Comparison of ENCODE assay signal across 19 cellular contexts in genomic region chr4:141391771-141392170, GRCh38.
A peak's percentile ranks its signal among the peaks of the same experiment; 100 is the strongest.
DNase-seq lines count a peak whose midpoint lies in the region; ATAC-seq, FAIRE-seq and TF ChIP-seq lines count a peak whose summit lies in the region.
"Had no signal": no experiment of that assay in that cellular context is flagged by ENCODE, and none has a peak within 500 bp of the region (broad histone marks: within the 10 kb centered on the region; RNA-seq: fewer than 3 reads in every experiment).

No MANE protein-coding gene starts in this region.

- no peak for FAIRE-seq in bronchial epithelial cell (lab: Jason Lieb, UNC)

- CTCF ChIA-PET in SK-N-SH (lab: Yijun Ruan, JAX) = no interaction called here
- CTCF ChIA-PET in activated CD4-positive, alpha-beta memory T cell treated with anti-CD3 and anti-CD28 coated beads, Interleukin-2, amount 10 ng/mL, durations not matched to agents 7 days and 5 days (lab: Charles Lee) = no interaction called here

- no peak overlapping the region for H2AFZ ChIP-seq in SK-N-SH (ENCODE audit: low read depth)
- H2AFZ ChIP-seq: neural progenitor cell had no signal

- DNase-seq in SK-N-SH = no peak
- peak; percentile 32 for DNase-seq in NCI-H510A treated with DMSO at 0.1 percent for 48 hours (lab: John Stamatoyannopoulos, UW)
- peak; percentile 33 for DNase-seq in bronchial epithelial cell (ENCODE audit: low read depth)
- DNase-seq in activated T-cell treated with anti-CD3 and anti-CD28 coated beads, Interleukin-2, amount 50 U/mL, for 4 hours = no peak
- DNase-seq in stimulated activated naive CD4-positive, alpha-beta T cell (lab: John Stamatoyannopoulos, UW) = no peak
- no peak for DNase-seq in coronary artery (ENCODE audit: low spot score)
- DNase-seq in activated CD4-positive, alpha-beta memory T cell treated with anti-CD3 and anti-CD28 coated beads, Interleukin-2, amount 10 ng/mL, durations not matched to agents 7 days and 5 days = no peak
- DNase-seq: activated naive CD4-positive, alpha-beta T cell treated with anti-CD3 and anti-CD28 coated beads for 36 hours; activated T-cell treated with anti-CD3 and anti-CD28 coated beads for 4 hours; CD4-positive, CD25-positive, alpha-beta regulatory T cell; Karpas-422; NCI-H1694 treated with DMSO at 0.1 percent for 48 hours; T1000; upper lobe of left lung had no signal

- TF ChIP-seq CTCF in SK-N-SH (IDR thresholded peaks at IDR 0.05) (no peak), bronchial epithelial cell (IDR thresholded peaks at IDR 0.05; ENCODE audit: insufficient read depth, low read length, severe bottlenecking) (no peak), coronary artery (IDR thresholded peaks at IDR 0.05) (no peak)

- no peaks in the 10 kb centered on the region; a peak in 1 of 4 replicates for H3K4me1 ChIP-seq in SK-N-SH (ENCODE audit: control insufficient read depth in 1 of 2, insufficient read depth in 2 of 2, low read depth in 1 of 2, low read length in 1 of 2)
- H3K4me1 ChIP-seq: neural progenitor cell, right atrium auricular region had no signal

- H3K9me3 Mint-ChIP-seq in activated T-cell treated with anti-CD3 and anti-CD28 coated beads, Interleukin-2, amount 50 U/mL, for 4 hours = no peaks in the 10 kb centered on the region
- H3K9me3 Mint-ChIP-seq in activated CD4-positive, alpha-beta memory T cell treated with anti-CD3 and anti-CD28 coated beads, Interleukin-2, amount 10 ng/mL, durations not matched to agents 7 days and 5 days = no peaks in the 10 kb centered on the region
- H3K9me3 Mint-ChIP-seq: activated naive CD4-positive, alpha-beta T cell treated with anti-CD3 and anti-CD28 coated beads for 36 hours; dendritic cell treated with granulocyte-macrophage colony-stimulating factor and Interleukin-4, amounts not matched to agents 40 ng/mL and 50 ng/mL, for 4 days; neural progenitor cell; stimulated activated naive CD8-positive, alpha-beta T cell treated with anti-CD3 and anti-CD28 coated beads, Interleukin-15, Interleukin-2, amounts not matched to agents 100 ng/mL and 50 ng/mL, for 24 hours had no signal

- no peak overlapping the region for H3K4me3 ChIP-seq in SK-N-SH (ENCODE audit: low read depth in 2 of 2, low read length in 1 of 2)
- H3K4me3 ChIP-seq in bronchial epithelial cell (ENCODE audit: low read depth, low read length) = no peak overlapping the region
- no peak overlapping the region for H3K4me3 ChIP-seq in coronary artery
- H3K4me3 ChIP-seq: neural progenitor cell, right atrium auricular region, upper lobe of left lung had no signal

- no peaks in the 10 kb centered on the region for H3K4me1 Mint-ChIP-seq in activated T-cell treated with anti-CD3 and anti-CD28 coated beads, Interleukin-2, amount 50 U/mL, for 4 hours (ENCODE audit: low read depth)
- H3K4me1 Mint-ChIP-seq in activated CD4-positive, alpha-beta memory T cell treated with anti-CD3 and anti-CD28 coated beads, Interleukin-2, amount 10 ng/mL, durations not matched to agents 7 days and 5 days = no peaks in the 10 kb centered on the region
- H3K4me1 Mint-ChIP-seq: CD4-positive, CD25-positive, alpha-beta regulatory T cell; neural progenitor cell had no signal

- H3K36me3 ChIP-seq in SK-N-SH (replicated peaks in 1 of 2; ENCODE audit: control insufficient read depth in 1 of 2, insufficient read depth in 2 of 2, low read length in 1 of 2) (no peaks in the 10 kb centered on the region), bronchial epithelial cell (ENCODE audit: control insufficient read depth, insufficient read depth, low read length) (no peaks in the 10 kb centered on the region)
- H3K36me3 ChIP-seq: neural progenitor cell, right atrium auricular region, upper lobe of left lung had no signal

- H3K27me3 Mint-ChIP-seq in activated T-cell treated with anti-CD3 and anti-CD28 coated beads, Interleukin-2, amount 50 U/mL, for 4 hours (ENCODE audit: low read depth) = no peaks in the 10 kb centered on the region
- peaks cover 2% of the 10 kb centered on the region for H3K27me3 Mint-ChIP-seq in activated CD4-positive, alpha-beta memory T cell treated with anti-CD3 and anti-CD28 coated beads, Interleukin-2, amount 10 ng/mL, durations not matched to agents 7 days and 5 days

- no peaks in the 10 kb centered on the region for H3F3A ChIP-seq in SK-N-SH (replicated peaks; ENCODE audit: insufficient read depth)

- no peaks in the 10 kb centered on the region for H3K9me2 ChIP-seq in SK-N-SH

- H3K27ac ChIP-seq in SK-N-SH (ENCODE audit: low read depth in 2 of 2, low read length in 1 of 2) = no peak overlapping the region
- H3K27ac ChIP-seq in coronary artery = no peak overlapping the region
- H3K27ac ChIP-seq: neural progenitor cell, right atrium auricular region, upper lobe of left lung had no signal

- no peaks in the 10 kb centered on the region for H4K20me1 ChIP-seq in SK-N-SH (ENCODE audit: insufficient read depth)

- TF ChIP-seq EP300 in SK-N-SH (IDR thresholded peaks at IDR 0.05; ENCODE audit: borderline replicate concordance in 1 of 2, low read depth in 1 of 2, low read length in 1 of 2) = no peak

- H3K9ac ChIP-seq in SK-N-SH = no peak overlapping the region
- H3K9ac ChIP-seq: neural progenitor cell had no signal

- ATAC-seq in SK-N-SH treated with all-trans-retinoic acid at 6 μM for 48 hours = no peak
- no peak for ATAC-seq in activated T-cell treated with anti-CD3 and anti-CD28 coated beads, Interleukin-2, amount 50 U/mL, for 4 hours

- no peaks in the 10 kb centered on the region for H3K79me2 ChIP-seq in SK-N-SH (ENCODE audit: insufficient read depth)

- TF ChIP-seq RAD21 in SK-N-SH (IDR thresholded peaks at IDR 0.05; ENCODE audit: low read length) = no peak

- no peak overlapping the region for H3K4me3 Mint-ChIP-seq in activated T-cell treated with anti-CD3 and anti-CD28 coated beads, Interleukin-2, amount 50 U/mL, for 4 hours
- no peak overlapping the region for H3K4me3 Mint-ChIP-seq in activated CD4-positive, alpha-beta memory T cell treated with anti-CD3 and anti-CD28 coated beads, Interleukin-2, amount 10 ng/mL, durations not matched to agents 7 days and 5 days
- H3K4me3 Mint-ChIP-seq: activated naive CD4-positive, alpha-beta T cell treated with anti-CD3 and anti-CD28 coated beads for 36 hours; CD4-positive, CD25-positive, alpha-beta regulatory T cell; dendritic cell treated with granulocyte-macrophage colony-stimulating factor and Interleukin-4, amounts not matched to agents 40 ng/mL and 50 ng/mL, for 4 days; neural progenitor cell; stimulated activated naive CD8-positive, alpha-beta T cell treated with anti-CD3 and anti-CD28 coated beads, Interleukin-15, Interleukin-2, amounts not matched to agents 100 ng/mL and 50 ng/mL, for 24 hours had no signal

- POLR2A ChIA-PET in SK-N-SH (lab: Yijun Ruan, JAX) = no interaction called here
- POLR2A ChIA-PET in activated CD4-positive, alpha-beta memory T cell treated with anti-CD3 and anti-CD28 coated beads, Interleukin-2, amount 10 ng/mL, durations not matched to agents 7 days and 5 days (lab: Charles Lee) = no interaction called here

- H3K9me3 ChIP-seq in SK-N-SH = no peaks in the 10 kb centered on the region
- H3K9me3 ChIP-seq: right atrium auricular region, upper lobe of left lung had no signal

- H3K27ac Mint-ChIP-seq in activated CD4-positive, alpha-beta memory T cell treated with anti-CD3 and anti-CD28 coated beads, Interleukin-2, amount 10 ng/mL, durations not matched to agents 7 days and 5 days = no peak overlapping the region
- H3K27ac Mint-ChIP-seq: activated naive CD4-positive, alpha-beta T cell treated with anti-CD3 and anti-CD28 coated beads for 36 hours; CD4-positive, CD25-positive, alpha-beta regulatory T cell; dendritic cell treated with granulocyte-macrophage colony-stimulating factor and Interleukin-4, amounts not matched to agents 40 ng/mL and 50 ng/mL, for 4 days; neural progenitor cell; stimulated activated naive CD8-positive, alpha-beta T cell treated with anti-CD3 and anti-CD28 coated beads, Interleukin-15, Interleukin-2, amounts not matched to agents 100 ng/mL and 50 ng/mL, for 24 hours had no signal

- H3K36me3 Mint-ChIP-seq in activated T-cell treated with anti-CD3 and anti-CD28 coated beads, Interleukin-2, amount 50 U/mL, for 4 hours (ENCODE audit: insufficient read depth) = no peaks in the 10 kb centered on the region
- no peaks in the 10 kb centered on the region for H3K36me3 Mint-ChIP-seq in activated CD4-positive, alpha-beta memory T cell treated with anti-CD3 and anti-CD28 coated beads, Interleukin-2, amount 10 ng/mL, durations not matched to agents 7 days and 5 days (ENCODE audit: low read depth)
- H3K36me3 Mint-ChIP-seq: CD4-positive, CD25-positive, alpha-beta regulatory T cell; neural progenitor cell had no signal

- H3K4me2 ChIP-seq in SK-N-SH = no peak overlapping the region
- H3K4me2 ChIP-seq: neural progenitor cell had no signal

- H3K27me3 ChIP-seq in SK-N-SH (ENCODE audit: insufficient read depth) (no peaks in the 10 kb centered on the region), bronchial epithelial cell (ENCODE audit: control insufficient read depth, insufficient read depth, low read length) (no peaks in the 10 kb centered on the region)
- H3K27me3 ChIP-seq: neural progenitor cell, right atrium auricular region, upper lobe of left lung had no signal

- WGBS in SK-N-SH (ENCODE audit: low lambda C conversion rate) = 49% methylated on average over 3 of the region's 3 CpGs

TF ChIP-seq in SK-N-SH, 30 proteins besides CTCF, POLR2A, EP300 and RAD21:
- TF ChIP-seq CHD2 (IDR thresholded peaks at IDR 0.05; ENCODE audit: low read length, partially characterized antibody) (no peak), NFIC (IDR thresholded peaks at IDR 0.05; ENCODE audit: borderline replicate concordance) (0 out of 2 replicates have a peak, but pooled peaks have one; percentile 6), SMC3 (IDR thresholded peaks at IDR 0.05; ENCODE audit: low read depth, low read length) (no peak), RFX5 (IDR thresholded peaks at IDR 0.05; ENCODE audit: low read length) (no peak), TCF12 (IDR thresholded peaks at IDR 0.05) (peak; percentile 38; the same call in 1 of the 2 replicates)

TF ChIP-seq in SK-N-SH treated with all-trans-retinoic acid at 6 μM for 48 hours, 23 proteins besides CTCF, POLR2A, EP300 and RAD21 (continues in another document):
- TF ChIP-seq OSR1 (CRISPR knock-in tag; IDR thresholded peaks at IDR 0.05) (no peak), CREB5 (CRISPR knock-in tag; IDR thresholded peaks at IDR 0.05; ENCODE audit: low read depth) (no peak)

Comparison
In these comparisons a context has a peak if more than half of its experiments do, and no peak if none do; other contexts are left out.
1. DNase-seq: peak in NCI-H510A treated with DMSO at 0.1 percent for 48 hours (single experiment) and bronchial epithelial cell (single experiment); none in SK-N-SH (single experiment), activated T-cell treated with anti-CD3 and anti-CD28 coated beads, Interleukin-2, amount 50 U/mL, for 4 hours (single experiment), stimulated activated naive CD4-positive, alpha-beta T cell (0 of 6), coronary artery (single experiment) and activated CD4-positive, alpha-beta memory T cell treated with anti-CD3 and anti-CD28 coated beads, Interleukin-2, amount 10 ng/mL, durations not matched to agents 7 days and 5 days (single experiment).